ENCODE assay signal across 1 cellular context in the genomic region with DNA sequence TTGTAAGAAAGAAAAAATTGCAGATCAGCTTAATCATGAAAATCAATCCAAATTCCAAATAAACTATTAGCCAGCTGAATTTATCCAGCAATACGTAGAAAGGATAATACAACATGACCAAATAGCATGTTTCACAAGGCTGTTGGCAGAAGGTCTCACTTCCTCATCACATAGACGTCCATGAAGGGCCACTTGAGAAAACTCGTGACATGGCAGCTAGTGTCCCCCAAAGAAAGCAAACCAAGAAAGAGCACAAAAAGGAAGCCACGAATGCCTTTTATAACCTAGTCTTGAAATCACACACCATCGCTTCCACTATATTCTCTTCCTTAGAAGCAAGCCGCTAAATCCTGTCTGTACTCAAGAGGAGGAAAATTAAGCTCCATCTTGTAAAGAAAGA.
TF ChIP-seq lines count a peak whose summit lies in the region.

No MANE protein-coding gene starts in this region.

TF ChIP-seq in K562, 482 proteins besides CTCF, POLR2A, EP300 and RAD21:
- no peak for TF ChIP-seq FOSL1 (tag; conservative IDR thresholded peaks at IDR 0.05)
- TF ChIP-seq ZNF583 (CRISPR knock-in tag; IDR thresholded peaks at IDR 0.05) = no peak
- no peak for TF ChIP-seq ZBTB1 (CRISPR knock-in tag; IDR thresholded peaks at IDR 0.05; ENCODE audit: borderline replicate concordance, low read depth)
- TF ChIP-seq C11orf30 (IDR thresholded peaks at IDR 0.05; ENCODE audit: low read depth) = 0 out of 2 replicates have a peak, but pooled peaks have one; percentile 19
- TF ChIP-seq KLF13 (tag; IDR thresholded peaks at IDR 0.05; ENCODE audit: borderline replicate concordance, low read depth) = no peak
- 0 out of 2 replicates have a peak, but pooled peaks have one; percentile 16 for TF ChIP-seq SPI1 (IDR thresholded peaks at IDR 0.05; ENCODE audit: borderline replicate concordance, low read depth, low read length)
- no peak for TF ChIP-seq DACH1 (IDR thresholded peaks at IDR 0.05; ENCODE audit: partially characterized antibody)
- TF ChIP-seq ZNF347 (CRISPR knock-in tag; IDR thresholded peaks at IDR 0.05; ENCODE audit: low read depth) = no peak
- no peak for TF ChIP-seq SAFB (IDR thresholded peaks at IDR 0.05; ENCODE audit: borderline replicate concordance, low read depth, low read length)
- TF ChIP-seq RBBP5 (IDR thresholded peaks at IDR 0.05; ENCODE audit: borderline replicate concordance, insufficient read depth, low read length, poor library complexity, severe bottlenecking) = no peak
